In the genomic region with DNA sequence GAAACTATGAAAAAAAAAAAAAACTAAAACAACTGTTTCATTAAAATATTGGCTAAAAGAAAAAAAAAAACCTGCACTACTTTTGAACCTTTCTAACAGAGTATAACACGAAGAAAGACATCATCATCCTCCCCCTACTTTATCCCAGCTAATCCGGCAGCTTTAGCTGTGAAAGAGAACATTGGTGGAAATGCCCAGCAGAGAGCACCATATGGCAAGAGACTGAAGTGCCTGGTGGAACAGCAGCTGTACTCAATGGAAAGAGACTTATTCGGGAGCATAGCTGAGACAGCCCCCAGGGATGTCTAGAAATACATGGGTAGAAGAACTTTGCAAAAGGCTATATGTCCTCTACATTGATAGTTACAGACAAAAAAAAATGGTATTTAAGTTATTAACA, we compare ENCODE assay signal across 8 cellular contexts. TPM values are rescaled to one million over a fixed set of nuclear protein-coding genes. Genes with fewer than 3 reads are reported as not detected.
DNase-seq lines count a peak whose midpoint lies in the region; ATAC-seq and TF ChIP-seq lines count a peak whose summit lies in the region.

No MANE protein-coding gene starts in this region.

- H3K9ac ChIP-seq in mammary epithelial cell (ENCODE audit: insufficient read depth, low read length) (no peak overlapping the region), neural cell (ENCODE audit: low read length) (no peak overlapping the region)

- intact Hi-C loops in mammary epithelial cell (cut with micrococcal nuclease) = loop anchor here (1.0 to 10.0 kb wide), 3 partner anchors 30 to 1349 kb away; a partner anchor contains a TSS

- TF ChIP-seq RAD21 in neural cell (conservative IDR thresholded peaks at IDR 0.05) = peak; percentile 39

- H3K9me2 ChIP-seq in neural cell (ENCODE audit: insufficient read depth, low read length) = no peaks in the 10 kb centered on the region

- no peaks in the 10 kb centered on the region for H3K4me1 ChIP-seq in mammary epithelial cell (ENCODE audit: insufficient read depth, low read length)

- H3K4me1 Mint-ChIP-seq in activated T-cell treated with anti-CD3 and anti-CD28 coated beads, Interleukin-2, amount 50 U/mL, for 4 hours (ENCODE audit: low read depth) = no peaks in the 10 kb centered on the region

- no peak for TF ChIP-seq EP300 in neural cell (conservative IDR thresholded peaks at IDR 0.05; ENCODE audit: poor library complexity, severe bottlenecking)

- CTCF ChIA-PET in mammary epithelial cell (lab: Charles Lee; ENCODE audit: low non-redundant PET) = interaction anchor here (0.6 to 1.4 kb wide), 3 partner anchors 30 to 1088 kb away, joined by 5 to 8 read pairs (median 7); a partner anchor contains a TSS

- ATAC-seq in HG02981 (IDR thresholded peaks at IDR 0.05; ENCODE audit: unreplicated experiment) = no peak
- no peak for ATAC-seq in HG02973 (IDR thresholded peaks at IDR 0.05; ENCODE audit: unreplicated experiment)
- no peak for ATAC-seq in activated T-cell treated with anti-CD3 and anti-CD28 coated beads, Interleukin-2, amount 50 U/mL, for 4 hours

- H3F3A ChIP-seq in neural cell (ENCODE audit: insufficient read depth, low read length, poor library complexity, severe bottlenecking) = no peaks in the 10 kb centered on the region

- H3K27me3 Mint-ChIP-seq in activated T-cell treated with anti-CD3 and anti-CD28 coated beads, Interleukin-2, amount 50 U/mL, for 4 hours (ENCODE audit: low read depth) = no peaks in the 10 kb centered on the region

- no peaks in the 10 kb centered on the region for H3K36me3 ChIP-seq in mammary epithelial cell (ENCODE audit: insufficient read depth, low read length)
- no peaks in the 10 kb centered on the region for H3K36me3 ChIP-seq in neural cell (ENCODE audit: insufficient read depth, low read length)

- in situ Hi-C loops in mammary epithelial cell (cut with MboI; ENCODE audit: low sequenced_read_pairs in 2 of 2) = no loop called here

- no peaks in the 10 kb centered on the region for H3K79me2 ChIP-seq in mammary epithelial cell (ENCODE audit: insufficient read depth, low read length)
- H3K79me2 ChIP-seq in neural cell (replicated peaks; ENCODE audit: insufficient read depth, low read length) = no peaks in the 10 kb centered on the region

- peaks cover 9% of the 10 kb centered on the region for H3K9me3 Mint-ChIP-seq in activated T-cell treated with anti-CD3 and anti-CD28 coated beads, Interleukin-2, amount 50 U/mL, for 4 hours

- no peaks in the 10 kb centered on the region for H4K20me1 ChIP-seq in mammary epithelial cell (ENCODE audit: insufficient read depth, low read length)
- H4K20me1 ChIP-seq in neural cell (ENCODE audit: insufficient read depth) = no peaks in the 10 kb centered on the region

- no peak overlapping the region for H3K27ac ChIP-seq in mammary epithelial cell (ENCODE audit: insufficient read depth, low read depth, low read length)
- H3K27ac ChIP-seq in neural cell (ENCODE audit: low read length) = no peak overlapping the region

- H3K27me3 ChIP-seq in mammary epithelial cell (ENCODE audit: insufficient read depth, low read length) (peaks cover 3% of the 10 kb centered on the region), neural cell (ENCODE audit: insufficient read depth, low read depth, low read length) (no peaks in the 10 kb centered on the region)

- H3K4me2 ChIP-seq in mammary epithelial cell (ENCODE audit: insufficient read depth, low read depth, low read length) = no peak overlapping the region
- H3K4me2 ChIP-seq in neural cell (ENCODE audit: low read length) = no peak overlapping the region

- peak; percentile 34 for DNase-seq in ELR (ENCODE audit: low read depth)
- DNase-seq in NCI-H128 (lab: John Stamatoyannopoulos, UW; ENCODE audit: unreplicated experiment) = peak; percentile 1
- DNase-seq in mammary epithelial cell = peak; percentile 17
- no peak for DNase-seq in activated T-cell treated with anti-CD3 and anti-CD28 coated beads, Interleukin-2, amount 50 U/mL, for 4 hours
- no peak for DNase-seq in activated CD4-positive, CD25-positive, alpha-beta regulatory T cell treated with anti-CD3 and anti-CD28 coated beads, Interleukin-2, amount 50 U/mL, for 72 hours

- no TSS peak for BruUV-seq in mammary epithelial cell (replicated peaks; lab: Mats Ljungman, UMichigan)

- WGBS in mammary epithelial cell (ENCODE audit: low coverage, missing lambda C conversion rate) = 7% methylated on average over 3 of the region's 3 CpGs

- TF ChIP-seq CTCF in mammary epithelial cell (conservative IDR thresholded peaks at IDR 0.05 in 1 of 2, IDR thresholded peaks at IDR 0.05 in 1 of 2; ENCODE audit: extremely low read depth in 1 of 2, insufficient read depth in 1 of 2, low read depth in 1 of 2, low read length in 2 of 2) (peak; percentile 42 to 56), neural cell (IDR thresholded peaks at IDR 0.05; ENCODE audit: poor library complexity, severe bottlenecking) (no peak)

- H3K4me3 ChIP-seq in mammary epithelial cell (replicated peaks in 1 of 3; ENCODE audit: insufficient read depth in 1 of 3, low read depth in 2 of 3, low read length in 3 of 3) (no peak overlapping the region), neural cell (ENCODE audit: low read length) (no peak overlapping the region)

- no peaks in the 10 kb centered on the region for H3K9me3 ChIP-seq in mammary epithelial cell (replicated peaks; ENCODE audit: insufficient read depth, low read length)
- peaks cover 5% of the 10 kb centered on the region for H3K9me3 ChIP-seq in neural cell (ENCODE audit: low read length)

- no peak overlapping the region for H2AFZ ChIP-seq in mammary epithelial cell (ENCODE audit: low read depth, low read length)
- H2AFZ ChIP-seq in neural cell (ENCODE audit: low read depth, low read length) = no peak overlapping the region

- H3K36me3 Mint-ChIP-seq in activated T-cell treated with anti-CD3 and anti-CD28 coated beads, Interleukin-2, amount 50 U/mL, for 4 hours (ENCODE audit: insufficient read depth) = peaks cover 2% of the 10 kb centered on the region

- dilution Hi-C loops in mammary epithelial cell (cut with HindIII; ENCODE audit: low sequenced_read_pairs) = no loop called here

- H3K4me3 Mint-ChIP-seq in activated T-cell treated with anti-CD3 and anti-CD28 coated beads, Interleukin-2, amount 50 U/mL, for 4 hours = no peak overlapping the region

TF ChIP-seq in neural cell, 6 proteins besides CTCF, POLR2A, EP300 and RAD21:
- TF ChIP-seq MXI1 (conservative IDR thresholded peaks at IDR 0.05; ENCODE audit: poor library complexity, severe bottlenecking) (no peak), POLR2AphosphoS5 (IDR thresholded peaks at IDR 0.05) (no peak), SMC3 (conservative IDR thresholded peaks at IDR 0.05; ENCODE audit: poor library complexity) (no peak), EZH2 (IDR thresholded peaks at IDR 0.05; ENCODE audit: borderline replicate concordance, insufficient read depth, low read length, poor library complexity, severe bottlenecking) (no peak)
- TF ChIP-seq, protein P1, sequence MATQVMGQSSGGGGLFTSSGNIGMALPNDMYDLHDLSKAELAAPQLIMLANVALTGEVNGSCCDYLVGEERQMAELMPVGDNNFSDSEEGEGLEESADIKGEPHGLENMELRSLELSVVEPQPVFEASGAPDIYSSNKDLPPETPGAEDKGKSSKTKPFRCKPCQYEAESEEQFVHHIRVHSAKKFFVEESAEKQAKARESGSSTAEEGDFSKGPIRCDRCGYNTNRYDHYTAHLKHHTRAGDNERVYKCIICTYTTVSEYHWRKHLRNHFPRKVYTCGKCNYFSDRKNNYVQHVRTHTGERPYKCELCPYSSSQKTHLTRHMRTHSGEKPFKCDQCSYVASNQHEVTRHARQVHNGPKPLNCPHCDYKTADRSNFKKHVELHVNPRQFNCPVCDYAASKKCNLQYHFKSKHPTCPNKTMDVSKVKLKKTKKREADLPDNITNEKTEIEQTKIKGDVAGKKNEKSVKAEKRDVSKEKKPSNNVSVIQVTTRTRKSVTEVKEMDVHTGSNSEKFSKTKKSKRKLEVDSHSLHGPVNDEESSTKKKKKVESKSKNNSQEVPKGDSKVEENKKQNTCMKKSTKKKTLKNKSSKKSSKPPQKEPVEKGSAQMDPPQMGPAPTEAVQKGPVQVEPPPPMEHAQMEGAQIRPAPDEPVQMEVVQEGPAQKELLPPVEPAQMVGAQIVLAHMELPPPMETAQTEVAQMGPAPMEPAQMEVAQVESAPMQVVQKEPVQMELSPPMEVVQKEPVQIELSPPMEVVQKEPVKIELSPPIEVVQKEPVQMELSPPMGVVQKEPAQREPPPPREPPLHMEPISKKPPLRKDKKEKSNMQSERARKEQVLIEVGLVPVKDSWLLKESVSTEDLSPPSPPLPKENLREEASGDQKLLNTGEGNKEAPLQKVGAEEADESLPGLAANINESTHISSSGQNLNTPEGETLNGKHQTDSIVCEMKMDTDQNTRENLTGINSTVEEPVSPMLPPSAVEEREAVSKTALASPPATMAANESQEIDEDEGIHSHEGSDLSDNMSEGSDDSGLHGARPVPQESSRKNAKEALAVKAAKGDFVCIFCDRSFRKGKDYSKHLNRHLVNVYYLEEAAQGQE (IDR thresholded peaks at IDR 0.05; ENCODE audit: borderline replicate concordance) = no peak

RNA-seq across cellular contexts. Expression of a gene that starts 30.3 kb away (rescaled TPM):
- total RNA-seq in mammary epithelial cell = under 1 TPM; 0.17 to 0.28 TPM
- polyA plus RNA-seq in mammary epithelial cell (0.03 TPM), neural cell (not detected in 2 replicates)
- polyA minus RNA-seq in mammary epithelial cell (not detected), neural cell (1.3 and 2.2 TPM in 2 replicates)
- total RNA-seq in activated T-cell treated with anti-CD3 and anti-CD28 coated beads, Interleukin-2, amount 50 U/mL, for 4 hours = not detected

Comparison
In these comparisons a context has a peak if more than half of its experiments do, and no peak if none do; other contexts are left out.
1. DNase-seq: peak in ELR (single experiment), NCI-H128 (single experiment) and mammary epithelial cell (single experiment); none in activated T-cell treated with anti-CD3 and anti-CD28 coated beads, Interleukin-2, amount 50 U/mL, for 4 hours (single experiment) and activated CD4-positive, CD25-positive, alpha-beta regulatory T cell treated with anti-CD3 and anti-CD28 coated beads, Interleukin-2, amount 50 U/mL, for 72 hours (single experiment).